ENCODE assay signal across 29 cellular contexts in genomic region chr20:52799130-52799529, GRCh38.
"Had no signal": no experiment of that assay in that cellular context is flagged by ENCODE, and none has a peak within 500 bp of the region (broad histone marks: within the 10 kb centered on the region; RNA-seq: fewer than 3 reads in every experiment).

No MANE protein-coding gene starts in this region.

- H3K9me3 Mint-ChIP-seq: activated naive CD8-positive, alpha-beta T cell treated with anti-CD3 and anti-CD28 coated beads, Interleukin-2, amount 50 U/mL, for 24 hours; activated T-cell treated with anti-CD3 and anti-CD28 coated beads, Interleukin-2, amount 50 U/mL, for 4 hours; WTC11 had no signal

- H3K9me3 ChIP-seq: ascending aorta, body of pancreas, Peyer's patch, SJSA1 had no signal

- H3K36me3 Mint-ChIP-seq: WTC11 had no signal

- H3K27me3 ChIP-seq: ascending aorta, body of pancreas, Peyer's patch, SJSA1 had no signal

- H3K4me1 Mint-ChIP-seq: activated naive CD8-positive, alpha-beta T cell treated with anti-CD3 and anti-CD28 coated beads, Interleukin-2, amount 50 U/mL, for 24 hours; T-helper 17 cell; WTC11 had no signal

- DNase-seq: activated CD4-positive, alpha-beta T cell treated with anti-CD3 and anti-CD28 coated beads for 48 hours; activated CD4-positive, alpha-beta T cell treated with anti-CD3 and anti-CD28 coated beads, Interleukin-2, amount 50 U/mL, for 4 hours; activated CD4-positive, CD25-positive, alpha-beta regulatory T cell treated with anti-CD3 and anti-CD28 coated beads, Interleukin-2, amount 50 U/mL, for 72 hours; activated CD8-positive, alpha-beta T cell treated with anti-CD3 and anti-CD28 coated beads, Interleukin-2, amount 10 ng/mL, durations not matched to agents 7 days and 5 days; activated effector memory CD4-positive, alpha-beta T cell treated with anti-CD3 and anti-CD28 coated beads, Interleukin-2, amount 50 U/mL, for 16 hours; activated naive CD4-positive, alpha-beta T cell treated with Interleukin-2 at 50 U/mL for 16 hours; activated naive CD8-positive, alpha-beta T cell treated with anti-CD3 and anti-CD28 coated beads, Interleukin-2, amount 50 U/mL, for 24 hours; activated T-cell treated with anti-CD3 and anti-CD28 coated beads, Interleukin-2, amount 50 U/mL, for 4 hours; amniotic stem cell; body of pancreas; central memory CD4-positive, alpha-beta T cell; Karpas-422; MM.1S; NCI-H1105; NCI-H1436; NCI-H1930; NCI-H2107; NCI-H524 treated with DMSO at 0.1 percent for 48 hours; NCI-H748 treated with DMSO at 0.1 percent for 48 hours; Peyer's patch; Right ventricle myocardium superior; T-helper 17 cell; T-helper 9 cell had no signal

- H3K4me3 ChIP-seq: ascending aorta, body of pancreas, K562, Peyer's patch, SJSA1 had no signal

- H3K27ac Mint-ChIP-seq: activated CD8-positive, alpha-beta T cell treated with anti-CD3 and anti-CD28 coated beads, Interleukin-2, amount 10 ng/mL, durations not matched to agents 7 days and 5 days; activated naive CD4-positive, alpha-beta T cell treated with anti-CD3 and anti-CD28 coated beads, Interleukin-2, amount 50 U/mL, for 72 hours; activated naive CD8-positive, alpha-beta T cell treated with anti-CD3 and anti-CD28 coated beads, Interleukin-2, amount 50 U/mL, for 24 hours; T-helper 17 cell; WTC11 had no signal

- H3K27ac ChIP-seq: ascending aorta, body of pancreas, Peyer's patch, RWPE1, SJSA1 had no signal

- H3K4me3 Mint-ChIP-seq: activated CD8-positive, alpha-beta T cell treated with anti-CD3 and anti-CD28 coated beads, Interleukin-2, amount 10 ng/mL, durations not matched to agents 7 days and 5 days; activated naive CD8-positive, alpha-beta T cell treated with anti-CD3 and anti-CD28 coated beads, Interleukin-2, amount 50 U/mL, for 24 hours; activated T-cell treated with anti-CD3 and anti-CD28 coated beads, Interleukin-2, amount 50 U/mL, for 4 hours; T-helper 17 cell; WTC11 had no signal

- H3K36me3 ChIP-seq: ascending aorta, Peyer's patch, SJSA1 had no signal

- H3K4me1 ChIP-seq: ascending aorta, Peyer's patch, SJSA1 had no signal

- ATAC-seq: activated CD8-positive, alpha-beta T cell treated with anti-CD3 and anti-CD28 coated beads, Interleukin-2, amount 10 ng/mL, durations not matched to agents 7 days and 5 days; activated naive CD4-positive, alpha-beta T cell treated with anti-CD3 and anti-CD28 coated beads, Interleukin-2, amount 50 U/mL, for 72 hours; activated naive CD8-positive, alpha-beta T cell treated with anti-CD3 and anti-CD28 coated beads, Interleukin-2, amount 50 U/mL, for 24 hours; activated T-cell treated with anti-CD3 and anti-CD28 coated beads, Interleukin-2, amount 50 U/mL, for 4 hours; body of pancreas; K562; T-helper 17 cell; WTC11 had no signal

- H3K27me3 Mint-ChIP-seq: activated naive CD8-positive, alpha-beta T cell treated with anti-CD3 and anti-CD28 coated beads, Interleukin-2, amount 50 U/mL, for 24 hours had no signal
